ENCODE assay signal across 8 cellular contexts in the genomic region with DNA sequence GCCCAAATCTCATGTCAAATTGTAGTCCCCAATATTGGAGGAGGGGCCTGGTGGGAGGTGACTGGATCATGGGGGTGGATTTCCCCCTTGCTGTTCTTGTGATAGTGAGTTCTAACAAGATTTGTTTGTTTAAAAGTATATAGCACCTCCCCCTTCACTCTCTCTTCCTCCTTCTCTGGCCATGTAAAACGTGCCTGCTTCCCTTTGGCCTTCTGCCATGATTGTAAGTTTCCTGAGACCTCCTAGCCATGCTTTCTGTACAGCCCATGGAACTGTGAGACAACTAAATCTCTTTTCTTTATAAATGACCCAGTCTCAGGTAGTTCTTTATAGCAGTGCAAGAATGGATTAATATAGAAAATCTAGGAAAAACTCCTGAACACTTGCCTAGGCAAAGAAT.
"Had no signal": no experiment of that assay in that cellular context is flagged by ENCODE, and none has a peak within 500 bp of the region (broad histone marks: within the 10 kb centered on the region; RNA-seq: fewer than 3 reads in every experiment).

No MANE protein-coding gene starts in this region.

- DNase-seq: GDM1, GF-D8 had no signal

- H3K4me3 ChIP-seq: GM12878 had no signal

- FAIRE-seq: G401.6, GM12878, GM12891, GM12892, GM18507, GM19239 had no signal

- ATAC-seq: GM12878 had no signal
